In the genomic region with DNA sequence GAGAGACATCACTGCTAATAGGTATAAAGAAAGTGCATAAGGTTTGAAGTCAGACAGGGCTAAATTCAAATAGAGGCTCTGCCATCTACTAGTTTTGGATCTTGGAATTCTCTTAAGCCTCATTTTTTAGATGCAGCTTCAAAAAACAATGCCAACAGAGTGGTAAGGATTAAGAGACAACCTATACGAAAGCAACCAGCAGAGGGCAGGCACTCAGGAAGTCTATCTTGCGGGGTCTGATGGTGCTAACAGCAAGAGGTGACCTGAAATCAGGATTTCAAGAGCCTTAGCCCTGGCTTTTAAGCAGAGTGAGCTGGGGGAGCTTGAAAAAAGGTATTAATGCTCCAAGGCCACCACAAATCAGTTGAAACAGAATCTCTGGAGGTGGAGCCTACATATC, we compare ENCODE assay signal across 8 cellular contexts. TPM values are rescaled to one million over a fixed set of nuclear protein-coding genes. Genes with fewer than 3 reads are reported as not detected.
DNase-seq lines count a peak whose midpoint lies in the region; ATAC-seq, FAIRE-seq and TF ChIP-seq lines count a peak whose summit lies in the region.

No MANE protein-coding gene starts in this region.

- H3K27ac ChIP-seq in AG04450 (ENCODE audit: low read depth, low read length) (no peak overlapping the region), esophagus muscularis mucosa (replicated peaks in 1 of 4) (no peak overlapping the region), suprapubic skin (no peak overlapping the region)

- no peak for TF ChIP-seq EP300 in esophagus muscularis mucosa (IDR thresholded peaks at IDR 0.05)
- TF ChIP-seq EP300 in suprapubic skin (IDR thresholded peaks at IDR 0.05), result no peak

- no peaks in the 10 kb centered on the region for H3K9me3 Mint-ChIP-seq in natural killer cell treated with Interleukin-12 subunit alpha and Interleukin-12 subunit beta and Interleukin-15 and Interleukin-18, amount 100 ng/mL, for 72 hours

- H3K4me3 ChIP-seq in AG04450 (ENCODE audit: low read depth, low read length) (no peak overlapping the region), esophagus muscularis mucosa (no peak overlapping the region), suprapubic skin (no peak overlapping the region)

- H3K4me1 Mint-ChIP-seq in natural killer cell treated with Interleukin-12 subunit alpha and Interleukin-12 subunit beta and Interleukin-15 and Interleukin-18, amount 100 ng/mL, for 72 hours (ENCODE audit: low read depth in 2 of 2), result peaks cover 3 to 14% of the 10 kb centered on the region in 2 donors

- H3K27me3 ChIP-seq in AG04450 (ENCODE audit: control insufficient read depth, insufficient read depth, low read length) (no peaks in the 10 kb centered on the region), esophagus muscularis mucosa (no peaks in the 10 kb centered on the region), suprapubic skin (no peaks in the 10 kb centered on the region)

- 25% methylated on average over 2 of the region's 2 CpGs for WGBS in esophagus muscularis mucosa
- WGBS in suprapubic skin, result 45% methylated on average over 2 of the region's 2 CpGs

- H3K27me3 Mint-ChIP-seq in natural killer cell treated with Interleukin-12 subunit alpha and Interleukin-12 subunit beta and Interleukin-15 and Interleukin-18, amount 100 ng/mL, for 72 hours, result no peaks in the 10 kb centered on the region

- intact Hi-C loops in esophagus muscularis mucosa (cut with DNase I), result loop anchor here (2.0 to 5.0 kb wide), 2 partner anchors 125 to 245 kb away; partner anchors contain the start of gene MYO1E

- H3K4me1 ChIP-seq in esophagus muscularis mucosa (peaks cover 0 to 6% (median 0%) of the 10 kb centered on the region in 4 donors), suprapubic skin (peaks cover 6% of the 10 kb centered on the region)

- peaks cover 0 to 15% (median 2%) of the 10 kb centered on the region in 4 donors for H3K36me3 ChIP-seq in esophagus muscularis mucosa
- H3K36me3 ChIP-seq in suprapubic skin, result no peaks in the 10 kb centered on the region

- H3K27ac Mint-ChIP-seq in natural killer cell treated with Interleukin-12 subunit alpha and Interleukin-12 subunit beta and Interleukin-15 and Interleukin-18, amount 100 ng/mL, for 72 hours, result peak overlapping the region in 1 of 2 donors; percentile 70

- CTCF ChIA-PET in AG04450 (lab: Charles Lee), result interaction anchor here (0.6 to 3.3 kb wide), 64 partner anchors 10 to 1018 kb away, joined by 3 to 44 read pairs (median 4); partner anchors contain the start of genes FAM81A and MYO1E

- TF ChIP-seq POLR2A in esophagus muscularis mucosa (IDR thresholded peaks at IDR 0.05; ENCODE audit: low read depth) (no peak), suprapubic skin (IDR thresholded peaks at IDR 0.05) (no peak)

- DNase-seq in AG04450 (ENCODE audit: low read depth, low spot score), result peak; percentile 50
- no peak for DNase-seq in GM18507 (ENCODE audit: extremely low spot score, insufficient read length, low read depth)
- peak; percentile 71 for DNase-seq in NCI-H82 (lab: John Stamatoyannopoulos, UW)
- DNase-seq in activated CD8-positive, alpha-beta memory T cell treated with anti-CD3 and anti-CD28 coated beads, Interleukin-2, amount 50 U/mL, for 1 hour (ENCODE audit: extremely low read depth), result peak; percentile 12
- no peak for DNase-seq in esophagus muscularis mucosa (ENCODE audit: extremely low spot score)
- DNase-seq in natural killer cell treated with Interleukin-12 subunit alpha and Interleukin-12 subunit beta and Interleukin-15 and Interleukin-18, amount 100 ng/mL, for 72 hours (ENCODE audit: low spot score), result no peak
- no peak for DNase-seq in suprapubic skin (ENCODE audit: low spot score in 2 of 2)

- POLR2A ChIA-PET in AG04450 (lab: Yijun Ruan, JAX), result interaction anchor here (0.8 to 1.5 kb wide), 2 partner anchors 124 to 125 kb away, joined by 3 to 4 read pairs; partner anchors contain the start of gene MYO1E

- ATAC-seq in natural killer cell treated with Interleukin-12 subunit alpha and Interleukin-12 subunit beta and Interleukin-15 and Interleukin-18, amount 100 ng/mL, for 72 hours, result peak; percentile 63 to 67
- no peak for ATAC-seq in GM19467 (IDR thresholded peaks at IDR 0.05; ENCODE audit: unreplicated experiment)

- no peak overlapping the region for H3K4me3 Mint-ChIP-seq in natural killer cell treated with Interleukin-12 subunit alpha and Interleukin-12 subunit beta and Interleukin-15 and Interleukin-18, amount 100 ng/mL, for 72 hours

- peak; percentile 92 for FAIRE-seq in GM18507 (lab: Jason Lieb, UNC)

- H3K36me3 Mint-ChIP-seq in natural killer cell treated with Interleukin-12 subunit alpha and Interleukin-12 subunit beta and Interleukin-15 and Interleukin-18, amount 100 ng/mL, for 72 hours, result no peaks in the 10 kb centered on the region

- TF ChIP-seq CTCF in AG04450 (IDR thresholded peaks at IDR 0.05; ENCODE audit: low read depth, low read length) (peak; percentile 76), esophagus muscularis mucosa (IDR thresholded peaks at IDR 0.05) (peak; percentile 45 to 52 (median 51)), suprapubic skin (IDR thresholded peaks at IDR 0.05) (peak; percentile 35 to 39)

- H3K9me3 ChIP-seq in AG04450 (ENCODE audit: control insufficient read depth, insufficient read depth, low read length) (no peaks in the 10 kb centered on the region), esophagus muscularis mucosa (no peaks in the 10 kb centered on the region), suprapubic skin (no peaks in the 10 kb centered on the region)

RNA-seq across cellular contexts. Expression of gene LDHAL6B, which starts 40.7 kb away (rescaled TPM):
- polyA plus RNA-seq in AG04450 (2011; rRNA removed), result not detected in 2 replicates
- not detected in 2 replicates for polyA minus RNA-seq in AG04450 (2011; rRNA and poly(A)+ RNA removed)
- total RNA-seq in esophagus muscularis mucosa, result not detected
- not detected for total RNA-seq in natural killer cell treated with Interleukin-12 subunit alpha and Interleukin-12 subunit beta and Interleukin-15 and Interleukin-18, amount 100 ng/mL, for 72 hours
- not detected for total RNA-seq in suprapubic skin

Comparison
In these comparisons a context has a peak if more than half of its experiments do, and no peak if none do; other contexts are left out.
1. DNase-seq: peak in AG04450 (single experiment), NCI-H82 (single experiment) and activated CD8-positive, alpha-beta memory T cell treated with anti-CD3 and anti-CD28 coated beads, Interleukin-2, amount 50 U/mL, for 1 hour (single experiment); none in GM18507 (single experiment), esophagus muscularis mucosa (single experiment), natural killer cell treated with Interleukin-12 subunit alpha and Interleukin-12 subunit beta and Interleukin-15 and Interleukin-18, amount 100 ng/mL, for 72 hours (single experiment) and suprapubic skin (0 of 2).
2. Peak in every context shown above with its lines, with median percentiles within 50 percentile points of each other: CTCF ChIP-seq.